ENCODE assay signal across 12 cellular contexts in genomic region chr9:114607671-114608524, GRCh38. TPM values are rescaled to one million over a fixed set of nuclear protein-coding genes. Genes with fewer than 3 reads are reported as not detected.
A peak's percentile ranks its signal among the peaks of the same experiment; 100 is the strongest.
DNase-seq lines count a peak whose midpoint lies in the region; ATAC-seq and TF ChIP-seq lines count a peak whose summit lies in the region.
"Had no signal": no experiment of that assay in that cellular context is flagged by ENCODE, and none has a peak within 500 bp of the region (broad histone marks: within the 10 kb centered on the region; RNA-seq: fewer than 3 reads in every experiment).

No MANE protein-coding gene starts in this region.

- no peaks in the 10 kb centered on the region for H3K27me3 ChIP-seq in colonic mucosa

- H3K36me3 Mint-ChIP-seq in WTC11: peaks cover 3% of the 10 kb centered on the region; the same call in 1 of the 2 replicates

- CTCF ChIA-PET in WTC11 (lab: Charles Lee): no interaction called here

- POLR2A ChIA-PET in WTC11 (lab: Charles Lee): no interaction called here

- ATAC-seq in GM19467 (IDR thresholded peaks at IDR 0.05; ENCODE audit: unreplicated experiment): peak; percentile 29
- ATAC-seq in HG02938 (IDR thresholded peaks at IDR 0.05; ENCODE audit: unreplicated experiment): peak; percentile 36
- ATAC-seq in WTC11: no peak
- ATAC-seq: HCT116 had no signal

- H3K4me1 ChIP-seq in colonic mucosa: no peaks in the 10 kb centered on the region

- H3K4me3 ChIP-seq in colonic mucosa: no peak overlapping the region

- H3K9ac ChIP-seq in colonic mucosa (ENCODE audit: low read depth in 2 of 2, low read length in 2 of 2): no peak overlapping the region

- TF ChIP-seq CTCF in C4-2B (conservative IDR thresholded peaks at IDR 0.05) (no peak), WTC11 (IDR thresholded peaks at IDR 0.05) (no peak), colonic mucosa (IDR thresholded peaks at IDR 0.05) (no peak)

- H3K27me3 Mint-ChIP-seq in WTC11 (ENCODE audit: low read depth): peaks cover 22% of the 10 kb centered on the region

- intact Hi-C loops in colonic mucosa (cut with DNase I): no loop called here

- no peaks in the 10 kb centered on the region for H3K36me3 ChIP-seq in colonic mucosa

- no peak overlapping the region for H3K4me3 Mint-ChIP-seq in WTC11

- H3K9me3 ChIP-seq in colonic mucosa: no peaks in the 10 kb centered on the region

- H3K27ac ChIP-seq in C4-2B (peak overlapping the region; percentile 3; the same call in 1 of the 2 replicates), colonic mucosa (no peak overlapping the region), substantia nigra (ENCODE audit: low read depth, low read length, poor library complexity, severe bottlenecking) (no peak overlapping the region)

- peaks cover 16% of the 10 kb centered on the region for H3K4me1 Mint-ChIP-seq in WTC11

- peak overlapping the region; percentile 11; the same call in 1 of the 2 replicates for H3K27ac Mint-ChIP-seq in WTC11

- no peak for DNase-seq in WTC11 (ENCODE audit: low spot score)
- no peak for DNase-seq in colonic mucosa
- DNase-seq in NOMO-1 treated with DMSO at 0.1 percent for 48 hours (lab: John Stamatoyannopoulos, UW; ENCODE audit: unreplicated experiment): no peak
- DNase-seq in substantia nigra (lab: John Stamatoyannopoulos, UW): no peak
- no peak for DNase-seq in NK-92 treated with Interleukin-12 subunit alpha and Interleukin-12 subunit beta, amount 100 ng/mL, for 24 hours (lab: John Stamatoyannopoulos, UW)
- DNase-seq: Karpas-422; NCI-H524; stimulated activated CD4-positive, alpha-beta T cell treated with anti-CD3 and anti-CD28 coated beads, Interleukin-12 subunit alpha, Interleukin-12 subunit beta, amount 100 ng/mL, for 4 hours had no signal

- no peaks in the 10 kb centered on the region for H3K9me3 Mint-ChIP-seq in WTC11

TF ChIP-seq in WTC11, 78 proteins besides CTCF, POLR2A, EP300 and RAD21:
- TF ChIP-seq ZSCAN18 (CRISPR knock-in tag; IDR thresholded peaks at IDR 0.05): no peak
- TF ChIP-seq PRDM15 (CRISPR knock-in tag; IDR thresholded peaks at IDR 0.05): no peak
- TF ChIP-seq ZNF219 (CRISPR knock-in tag; IDR thresholded peaks at IDR 0.05; ENCODE audit: borderline replicate concordance): no peak
- no peak for TF ChIP-seq GABPB1 (CRISPR knock-in tag; IDR thresholded peaks at IDR 0.05)
- no peak for TF ChIP-seq ATF3 (CRISPR knock-in tag; conservative IDR thresholded peaks at IDR 0.05)
- TF ChIP-seq PREB (CRISPR knock-in tag; IDR thresholded peaks at IDR 0.05; ENCODE audit: borderline replicate concordance): no peak
- TF ChIP-seq ZBTB21 (CRISPR knock-in tag; IDR thresholded peaks at IDR 0.05; ENCODE audit: borderline replicate concordance): no peak

RNA-seq across cellular contexts. Expression of gene TMEM268, which starts 3.2 kb away (rescaled TPM):
- total RNA-seq in WTC11 (2021) (8.1 to 12.3 TPM (median 8.5 TPM) in 3 replicates), colonic mucosa (1 to 10 TPM; 7.4 to 8.0 TPM)

RNA-seq across cellular contexts. Expression of gene ATP6V1G1, which starts 20.3 kb away (rescaled TPM):
- total RNA-seq in WTC11 (2021) (91.3 to 108 TPM (median 92.4 TPM) in 3 replicates), colonic mucosa (10 to 100 TPM; 59.4 to 74.4 TPM)

RNA-seq across cellular contexts. Expression of gene TEX53, which starts 49.7 kb away (rescaled TPM):
- total RNA-seq in WTC11 (2021) (not detected in 3 replicates), colonic mucosa (not detected)
